Comparison of ENCODE assay signal across 1 cellular context in the genomic region with DNA sequence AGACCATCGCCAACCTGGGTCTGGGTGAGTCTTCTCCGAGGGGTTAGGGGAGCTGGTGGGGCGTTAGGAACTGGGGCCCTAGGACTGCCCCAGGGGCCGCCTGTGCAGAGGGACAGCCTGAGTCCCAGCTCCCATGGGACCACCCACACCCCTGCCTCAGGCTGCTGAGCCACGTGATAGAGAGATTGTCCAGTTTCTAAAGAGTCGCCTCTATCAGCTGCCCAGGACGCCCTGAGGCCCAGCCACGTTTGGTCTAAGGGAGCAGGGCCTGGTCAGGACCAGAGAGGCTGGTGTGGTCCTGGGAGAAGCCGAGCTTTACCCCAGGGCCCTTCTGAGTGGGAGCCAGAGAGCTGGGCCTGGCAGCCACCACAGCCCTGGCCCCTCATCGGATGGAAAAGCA.
TF ChIP-seq lines count a peak whose summit lies in the region.

No MANE protein-coding gene starts in this region.

TF ChIP-seq in H1, 55 proteins besides CTCF, POLR2A, EP300 and RAD21:
- TF ChIP-seq CBX8 (IDR thresholded peaks at IDR 0.05; ENCODE audit: borderline replicate concordance, low read depth, low read length): no peak
- no peak for TF ChIP-seq EGR1 (IDR thresholded peaks at IDR 0.05; ENCODE audit: borderline replicate concordance, low read depth, low read length)
- no peak for TF ChIP-seq NANOG (IDR thresholded peaks at IDR 0.05; ENCODE audit: insufficient read depth, low read depth, low read length, poor library complexity, severe bottlenecking)
- TF ChIP-seq GABPA (IDR thresholded peaks at IDR 0.05; ENCODE audit: borderline replicate concordance, insufficient read depth, low read length): no peak
- TF ChIP-seq, protein P1, sequence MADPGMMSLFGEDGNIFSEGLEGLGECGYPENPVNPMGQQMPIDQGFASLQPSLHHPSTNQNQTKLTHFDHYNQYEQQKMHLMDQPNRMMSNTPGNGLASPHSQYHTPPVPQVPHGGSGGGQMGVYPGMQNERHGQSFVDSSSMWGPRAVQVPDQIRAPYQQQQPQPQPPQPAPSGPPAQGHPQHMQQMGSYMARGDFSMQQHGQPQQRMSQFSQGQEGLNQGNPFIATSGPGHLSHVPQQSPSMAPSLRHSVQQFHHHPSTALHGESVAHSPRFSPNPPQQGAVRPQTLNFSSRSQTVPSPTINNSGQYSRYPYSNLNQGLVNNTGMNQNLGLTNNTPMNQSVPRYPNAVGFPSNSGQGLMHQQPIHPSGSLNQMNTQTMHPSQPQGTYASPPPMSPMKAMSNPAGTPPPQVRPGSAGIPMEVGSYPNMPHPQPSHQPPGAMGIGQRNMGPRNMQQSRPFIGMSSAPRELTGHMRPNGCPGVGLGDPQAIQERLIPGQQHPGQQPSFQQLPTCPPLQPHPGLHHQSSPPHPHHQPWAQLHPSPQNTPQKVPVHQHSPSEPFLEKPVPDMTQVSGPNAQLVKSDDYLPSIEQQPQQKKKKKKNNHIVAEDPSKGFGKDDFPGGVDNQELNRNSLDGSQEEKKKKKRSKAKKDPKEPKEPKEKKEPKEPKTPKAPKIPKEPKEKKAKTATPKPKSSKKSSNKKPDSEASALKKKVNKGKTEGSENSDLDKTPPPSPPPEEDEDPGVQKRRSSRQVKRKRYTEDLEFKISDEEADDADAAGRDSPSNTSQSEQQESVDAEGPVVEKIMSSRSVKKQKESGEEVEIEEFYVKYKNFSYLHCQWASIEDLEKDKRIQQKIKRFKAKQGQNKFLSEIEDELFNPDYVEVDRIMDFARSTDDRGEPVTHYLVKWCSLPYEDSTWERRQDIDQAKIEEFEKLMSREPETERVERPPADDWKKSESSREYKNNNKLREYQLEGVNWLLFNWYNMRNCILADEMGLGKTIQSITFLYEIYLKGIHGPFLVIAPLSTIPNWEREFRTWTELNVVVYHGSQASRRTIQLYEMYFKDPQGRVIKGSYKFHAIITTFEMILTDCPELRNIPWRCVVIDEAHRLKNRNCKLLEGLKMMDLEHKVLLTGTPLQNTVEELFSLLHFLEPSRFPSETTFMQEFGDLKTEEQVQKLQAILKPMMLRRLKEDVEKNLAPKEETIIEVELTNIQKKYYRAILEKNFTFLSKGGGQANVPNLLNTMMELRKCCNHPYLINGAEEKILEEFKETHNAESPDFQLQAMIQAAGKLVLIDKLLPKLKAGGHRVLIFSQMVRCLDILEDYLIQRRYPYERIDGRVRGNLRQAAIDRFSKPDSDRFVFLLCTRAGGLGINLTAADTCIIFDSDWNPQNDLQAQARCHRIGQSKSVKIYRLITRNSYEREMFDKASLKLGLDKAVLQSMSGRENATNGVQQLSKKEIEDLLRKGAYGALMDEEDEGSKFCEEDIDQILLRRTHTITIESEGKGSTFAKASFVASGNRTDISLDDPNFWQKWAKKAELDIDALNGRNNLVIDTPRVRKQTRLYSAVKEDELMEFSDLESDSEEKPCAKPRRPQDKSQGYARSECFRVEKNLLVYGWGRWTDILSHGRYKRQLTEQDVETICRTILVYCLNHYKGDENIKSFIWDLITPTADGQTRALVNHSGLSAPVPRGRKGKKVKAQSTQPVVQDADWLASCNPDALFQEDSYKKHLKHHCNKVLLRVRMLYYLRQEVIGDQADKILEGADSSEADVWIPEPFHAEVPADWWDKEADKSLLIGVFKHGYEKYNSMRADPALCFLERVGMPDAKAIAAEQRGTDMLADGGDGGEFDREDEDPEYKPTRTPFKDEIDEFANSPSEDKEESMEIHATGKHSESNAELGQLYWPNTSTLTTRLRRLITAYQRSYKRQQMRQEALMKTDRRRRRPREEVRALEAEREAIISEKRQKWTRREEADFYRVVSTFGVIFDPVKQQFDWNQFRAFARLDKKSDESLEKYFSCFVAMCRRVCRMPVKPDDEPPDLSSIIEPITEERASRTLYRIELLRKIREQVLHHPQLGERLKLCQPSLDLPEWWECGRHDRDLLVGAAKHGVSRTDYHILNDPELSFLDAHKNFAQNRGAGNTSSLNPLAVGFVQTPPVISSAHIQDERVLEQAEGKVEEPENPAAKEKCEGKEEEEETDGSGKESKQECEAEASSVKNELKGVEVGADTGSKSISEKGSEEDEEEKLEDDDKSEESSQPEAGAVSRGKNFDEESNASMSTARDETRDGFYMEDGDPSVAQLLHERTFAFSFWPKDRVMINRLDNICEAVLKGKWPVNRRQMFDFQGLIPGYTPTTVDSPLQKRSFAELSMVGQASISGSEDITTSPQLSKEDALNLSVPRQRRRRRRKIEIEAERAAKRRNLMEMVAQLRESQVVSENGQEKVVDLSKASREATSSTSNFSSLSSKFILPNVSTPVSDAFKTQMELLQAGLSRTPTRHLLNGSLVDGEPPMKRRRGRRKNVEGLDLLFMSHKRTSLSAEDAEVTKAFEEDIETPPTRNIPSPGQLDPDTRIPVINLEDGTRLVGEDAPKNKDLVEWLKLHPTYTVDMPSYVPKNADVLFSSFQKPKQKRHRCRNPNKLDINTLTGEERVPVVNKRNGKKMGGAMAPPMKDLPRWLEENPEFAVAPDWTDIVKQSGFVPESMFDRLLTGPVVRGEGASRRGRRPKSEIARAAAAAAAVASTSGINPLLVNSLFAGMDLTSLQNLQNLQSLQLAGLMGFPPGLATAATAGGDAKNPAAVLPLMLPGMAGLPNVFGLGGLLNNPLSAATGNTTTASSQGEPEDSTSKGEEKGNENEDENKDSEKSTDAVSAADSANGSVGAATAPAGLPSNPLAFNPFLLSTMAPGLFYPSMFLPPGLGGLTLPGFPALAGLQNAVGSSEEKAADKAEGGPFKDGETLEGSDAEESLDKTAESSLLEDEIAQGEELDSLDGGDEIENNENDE (IDR thresholded peaks at IDR 0.05; ENCODE audit: insufficient replicate concordance, low read length): no peak
- no peak for TF ChIP-seq CHD2 (IDR thresholded peaks at IDR 0.05; ENCODE audit: low read length)
- no peak for TF ChIP-seq NRF1 (IDR thresholded peaks at IDR 0.05; ENCODE audit: low read depth, low read length)
- no peak for TF ChIP-seq RNF2 (IDR thresholded peaks at IDR 0.05; ENCODE audit: borderline replicate concordance, low read depth, low read length, missing control alignments, poor library complexity, severe bottlenecking)
- TF ChIP-seq ASH2L (IDR thresholded peaks at IDR 0.05; ENCODE audit: low read length): no peak
- no peak for TF ChIP-seq SRF (IDR thresholded peaks at IDR 0.05; ENCODE audit: low read depth, low read length)
- no peak for TF ChIP-seq HDAC6 (IDR thresholded peaks at IDR 0.05; ENCODE audit: low read depth, low read length)
